In genomic region chr6:52399511-52400315, GRCh38 we compare ENCODE assay signal across 8 cellular contexts. TPM values are rescaled to one million over a fixed set of nuclear protein-coding genes. Genes with fewer than 3 reads are reported as not detected.
DNase-seq lines count a peak whose midpoint lies in the region; ATAC-seq and TF ChIP-seq lines count a peak whose summit lies in the region.

No MANE protein-coding gene starts in this region.

- no peak for TF ChIP-seq POLR2A in stomach (IDR thresholded peaks at IDR 0.05)

- CTCF ChIA-PET in Panc1 (lab: Charles Lee): interaction anchor here (0.6 to 1.1 kb wide), 5 partner anchors 9 to 476 kb away, joined by 3 to 10 read pairs (median 3); partner anchors contain the start of gene MCM3

- no peaks in the 10 kb centered on the region for H3K9me3 ChIP-seq in Panc1 (ENCODE audit: control insufficient read depth, insufficient read depth, low read depth, low read length)
- no peaks in the 10 kb centered on the region for H3K9me3 ChIP-seq in stomach

- in situ Hi-C loops in Panc1 (cut with HindIII; ENCODE audit: low pct_unique_long_range_greater_than_20kb, low sequenced_read_pairs) (loop anchor here (10.0 kb wide), 1 partner anchor 115 kb away; the partner anchor contains the start of gene MCM3), astrocyte of the spinal cord (cut with HindIII; ENCODE audit: low sequenced_read_pairs) (no loop called here)

- POLR2A ChIA-PET in Panc1 (lab: Charles Lee): no interaction called here

- DNase-seq in AG09319 (ENCODE audit: extremely low read depth, low read depth) (no peak), GM12864 (ENCODE audit: low read depth) (no peak), Panc1 (ENCODE audit: low read depth, low spot score) (no peak), astrocyte of the spinal cord (ENCODE audit: low read depth, low spot score) (peak; percentile 66), iPS-NIHi7 (ENCODE audit: extremely low spot score) (peak; percentile 69), stomach (no peak)

- TF ChIP-seq EP300 in stomach (IDR thresholded peaks at IDR 0.05): no peak

- no peaks in the 10 kb centered on the region; the same call in 1 of the 2 replicates for H3K4me1 ChIP-seq in Panc1 (ENCODE audit: control insufficient read depth, insufficient read depth, low read length)
- peaks cover 3 to 51% (median 14%) of the 10 kb centered on the region in 4 donors for H3K4me1 ChIP-seq in stomach

- WGBS in stomach, 5 donors: 29 to 34% (median 34%) methylated on average over 3 of the region's 3 CpGs

- peak; percentile 88 for TF ChIP-seq CTCF in AG09319 (IDR thresholded peaks at IDR 0.05; ENCODE audit: low read depth, low read length)
- peak; percentile 89 for TF ChIP-seq CTCF in GM12864 (IDR thresholded peaks at IDR 0.05; ENCODE audit: low read depth, low read length, missing control alignments)
- peak; percentile 90 for TF ChIP-seq CTCF in Panc1 (IDR thresholded peaks at IDR 0.05)
- peak; percentile 89 for TF ChIP-seq CTCF in astrocyte of the spinal cord (IDR thresholded peaks at IDR 0.05; ENCODE audit: low read depth, low read length)
- TF ChIP-seq CTCF in stomach (IDR thresholded peaks at IDR 0.05): peak in 6 of 7 experiments; percentile 21 to 92 (median 80)

- ATAC-seq in Panc1 (peak; percentile 91), GM18873 (IDR thresholded peaks at IDR 0.05; ENCODE audit: low FRiP score, unreplicated experiment) (no peak)

- H3K36me3 ChIP-seq in Panc1 (ENCODE audit: control insufficient read depth, insufficient read depth, low read length): no peaks in the 10 kb centered on the region
- peaks cover 0 to 21% (median 20%) of the 10 kb centered on the region in 4 donors for H3K36me3 ChIP-seq in stomach

- peaks cover 12 to 30% (median 20%) of the 10 kb centered on the region in 3 donors for H3K4me1 Mint-ChIP-seq in IgD-negative memory B cell

- H3K27me3 Mint-ChIP-seq in IgD-negative memory B cell: no peaks in the 10 kb centered on the region

- no TSS peak for BruUV-seq in Panc1 (replicated peaks; lab: Mats Ljungman, UMichigan)

- no peaks in the 10 kb centered on the region for H3K36me3 Mint-ChIP-seq in IgD-negative memory B cell

- no peak overlapping the region for H3K4me3 ChIP-seq in GM12864 (ENCODE audit: low read depth, low read length)
- H3K4me3 ChIP-seq in Panc1 (ENCODE audit: low read depth in 2 of 2, low read length in 2 of 2): no peak overlapping the region
- no peak overlapping the region for H3K4me3 ChIP-seq in astrocyte of the spinal cord (ENCODE audit: low read depth, low read length)
- no peak overlapping the region for H3K4me3 ChIP-seq in stomach

- peak overlapping the region in 2 of 3 donors; percentile 6 to 10 for H3K27ac Mint-ChIP-seq in IgD-negative memory B cell

- H3K4me3 Mint-ChIP-seq in IgD-negative memory B cell: peak overlapping the region in 1 of 4 donors; percentile 31

- H3K27me3 ChIP-seq in Panc1 (ENCODE audit: control insufficient read depth, insufficient read depth, low read length) (no peaks in the 10 kb centered on the region), stomach (no peaks in the 10 kb centered on the region)

- intact Hi-C loops in Panc1 (cut with micrococcal nuclease; ENCODE audit: unreplicated experiment) (loop anchor here (1.0 kb wide), 1 partner anchor 112 kb away; no protein-coding TSS in a partner anchor), stomach (cut with DNase I; ENCODE audit: low total_unique reads) (loop anchor here (5.0 kb wide), 1 partner anchor 102 kb away; no protein-coding TSS in a partner anchor)

- no peaks in the 10 kb centered on the region for H3K9me3 Mint-ChIP-seq in IgD-negative memory B cell

- no peak overlapping the region for H3K27ac ChIP-seq in Panc1 (ENCODE audit: low read length)
- no peak overlapping the region for H3K27ac ChIP-seq in stomach

RNA-seq across cellular contexts. Expression of gene EFHC1, which starts 20.4 kb away (rescaled TPM):
- polyA plus RNA-seq in IgD-negative memory B cell (7.1 TPM), stomach (10 to 100 TPM in 1 of 3 donors, 1 to 10 TPM in 2; 7.2 to 28.1 (median 7.8) TPM)
- total RNA-seq in Panc1 (2021; ENCODE audit: unreplicated experiment) (24.6 TPM), stomach (10 to 100 TPM in 4 of 5 donors, 1 to 10 TPM in 1; 9.3 to 54.3 (median 50.4) TPM)
- polyA plus RNA-seq in Panc1 (2012; ENCODE audit: insufficient read length): 17.6 TPM

RNA-seq across cellular contexts. Expression of gene PAQR8, which starts 37.8 kb away (rescaled TPM):
- polyA plus RNA-seq in IgD-negative memory B cell (6.4 TPM), stomach (1 to 10 TPM; 4.0 to 5.2 (median 5.2) TPM)
- total RNA-seq in Panc1 (2021; ENCODE audit: unreplicated experiment) (3.6 TPM), stomach (10 to 100 TPM; 14.6 to 46.1 (median 19.6) TPM)
- polyA plus RNA-seq in Panc1 (2012; ENCODE audit: insufficient read length): 2.3 TPM

Comparison
In these comparisons a context has a peak if more than half of its experiments do, and no peak if none do; other contexts are left out.
1. DNase-seq: peak in astrocyte of the spinal cord (single experiment) and iPS-NIHi7 (single experiment); none in AG09319 (single experiment), GM12864 (single experiment), Panc1 (single experiment) and stomach (single experiment).
2. Peak in every context shown above with its lines, with median percentiles within 50 percentile points of each other: CTCF ChIP-seq.